ENCODE assay signal across 10 cellular contexts in the genomic region with DNA sequence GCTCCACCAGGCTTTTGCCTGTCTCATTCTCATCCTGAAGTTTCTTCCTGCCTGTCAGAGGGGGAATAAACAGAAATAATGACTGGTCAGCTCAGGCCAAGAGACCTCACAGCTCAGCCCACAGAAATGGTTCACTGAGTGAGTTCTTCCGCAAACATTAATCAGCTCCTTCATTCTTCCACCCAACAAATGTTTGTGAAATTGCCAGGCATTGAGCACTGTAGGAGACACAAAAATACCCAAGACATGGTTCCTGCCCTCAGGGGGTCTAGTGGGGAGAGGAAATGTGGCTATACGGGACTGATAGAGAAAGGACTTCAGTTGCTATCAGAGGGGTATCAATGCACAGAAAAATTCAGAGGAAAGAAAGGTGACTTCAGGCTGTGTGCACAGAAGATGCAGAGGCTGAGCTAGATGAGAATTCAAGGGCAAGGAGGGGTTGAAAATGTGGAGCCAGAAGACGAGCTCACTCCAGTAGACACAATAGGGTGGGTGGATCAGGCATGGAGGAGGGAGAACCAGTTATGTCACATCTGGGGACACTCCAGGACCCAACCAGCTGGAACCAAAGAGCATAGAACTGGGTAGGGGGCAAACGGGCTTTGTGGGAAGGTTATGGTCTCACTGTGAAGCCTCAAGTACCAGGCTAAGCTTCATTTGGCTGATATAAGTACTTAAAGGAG. TPM values are rescaled to one million over a fixed set of nuclear protein-coding genes. Genes with fewer than 3 reads are reported as not detected.
DNase-seq lines count a peak whose midpoint lies in the region; ATAC-seq and TF ChIP-seq lines count a peak whose summit lies in the region.
"Had no signal": no experiment of that assay in that cellular context is flagged by ENCODE, and none has a peak within 500 bp of the region (broad histone marks: within the 10 kb centered on the region; RNA-seq: fewer than 3 reads in every experiment).

No MANE protein-coding gene starts in this region.

- peaks cover 70% of the 10 kb centered on the region for H3K4me1 Mint-ChIP-seq in mesothelial cell of epicardium

- ATAC-seq in HG03025 (IDR thresholded peaks at IDR 0.05; ENCODE audit: low FRiP score, unreplicated experiment) (no peak), psoas muscle (no peak), aorta (ENCODE audit: low FRiP score) (no peak)

- no peaks in the 10 kb centered on the region for H3K36me3 ChIP-seq in BLaER1
- H3K36me3 ChIP-seq in psoas muscle (ENCODE audit: insufficient read depth in 1 of 2, low read depth in 1 of 2): no peaks in the 10 kb centered on the region
- H3K36me3 ChIP-seq in aorta (ENCODE audit: control insufficient read depth in 1 of 2, insufficient read depth in 2 of 2, low read length in 1 of 2): peaks cover 0 to 4% of the 10 kb centered on the region in 2 donors

- peak overlapping the region; percentile 66 for H3K27ac ChIP-seq in BLaER1
- H3K27ac ChIP-seq in psoas muscle: no peak overlapping the region
- H3K27ac ChIP-seq in aorta (ENCODE audit: low read depth in 1 of 2, low read length in 2 of 2): peak overlapping the region in 1 of 2 donors; percentile 79

- no peaks in the 10 kb centered on the region for H4K20me1 ChIP-seq in BLaER1

- TF ChIP-seq RAD21 in Ishikawa (IDR thresholded peaks at IDR 0.05; ENCODE audit: low read depth): peak; percentile 17; the same call in 1 of the 2 replicates

- peaks cover 9% of the 10 kb centered on the region for H3K36me3 Mint-ChIP-seq in mesothelial cell of epicardium

- in situ Hi-C loops in astrocyte of the spinal cord (cut with HindIII; ENCODE audit: low sequenced_read_pairs): no loop called here

- H3K4me3 Mint-ChIP-seq in mesothelial cell of epicardium: no peak overlapping the region

- DNase-seq in astrocyte of the spinal cord (ENCODE audit: low read depth, low spot score): peak; percentile 84
- no peak for DNase-seq in mesothelial cell of epicardium (ENCODE audit: low spot score in 2 of 2, unreplicated experiment in 2 of 2)
- no peak for DNase-seq in middle frontal gyrus (ENCODE audit: extremely low spot score, low spot score)
- no peak for DNase-seq in psoas muscle
- no peak for DNase-seq in aorta
- DNase-seq: activated gamma-delta T cell treated with Interleukin-2 at 50 U/mL for 16 hours, SIG-M5 had no signal

- TF ChIP-seq CTCF in astrocyte of the spinal cord (IDR thresholded peaks at IDR 0.05; ENCODE audit: low read depth, low read length) (no peak), mesothelial cell of epicardium (IDR thresholded peaks at IDR 0.05; ENCODE audit: unreplicated experiment) (no peak), psoas muscle (IDR thresholded peaks at IDR 0.05) (no peak)

- H3K27me3 Mint-ChIP-seq in mesothelial cell of epicardium (ENCODE audit: low read depth): no peaks in the 10 kb centered on the region

- peak overlapping the region; percentile 15; the same call in 1 of the 2 replicates for H3K9ac ChIP-seq in BLaER1

- H3K4me1 ChIP-seq in BLaER1 (peaks cover 21% of the 10 kb centered on the region), psoas muscle (peaks cover 17% of the 10 kb centered on the region), aorta (ENCODE audit: control insufficient read depth in 1 of 2, insufficient read depth in 2 of 2, low read length in 2 of 2) (peaks cover 0 to 11% of the 10 kb centered on the region in 2 donors)

- H3K4me3 ChIP-seq in BLaER1 (no peak overlapping the region), astrocyte of the spinal cord (ENCODE audit: low read depth, low read length) (no peak overlapping the region), psoas muscle (no peak overlapping the region), aorta (ENCODE audit: low read length in 2 of 2) (no peak overlapping the region)

- H3K27ac Mint-ChIP-seq in mesothelial cell of epicardium: peak overlapping the region; percentile 48

- intact Hi-C loops in psoas muscle (cut with DNase I) (no loop called here), aorta (cut with DNase I) (no loop called here)

- H3K9me3 Mint-ChIP-seq in mesothelial cell of epicardium: no peaks in the 10 kb centered on the region

- H3K27me3 ChIP-seq in BLaER1: no peaks in the 10 kb centered on the region
- H3K27me3 ChIP-seq in psoas muscle (ENCODE audit: insufficient read depth in 3 of 3, low read length in 2 of 3): no peaks in the 10 kb centered on the region
- H3K27me3 ChIP-seq in aorta (ENCODE audit: control insufficient read depth in 1 of 2, insufficient read depth in 2 of 2, low read length in 1 of 2): no peaks in the 10 kb centered on the region

- no peaks in the 10 kb centered on the region for H3K9me3 ChIP-seq in BLaER1
- no peaks in the 10 kb centered on the region for H3K9me3 ChIP-seq in psoas muscle
- no peaks in the 10 kb centered on the region for H3K9me3 ChIP-seq in aorta (ENCODE audit: control insufficient read depth, low read length)

- H3K4me2 ChIP-seq in BLaER1: peak overlapping the region; percentile 67

- TF ChIP-seq EP300 in Ishikawa (IDR thresholded peaks at IDR 0.05; ENCODE audit: borderline replicate concordance): peak; percentile 66

- 46 to 67% (median 58%) methylated on average over 4 of the region's 4 CpGs for WGBS in psoas muscle, 3 donors
- WGBS in aorta, 2 donors: 32 to 35% methylated on average over 4 of the region's 4 CpGs

TF ChIP-seq in Ishikawa, 13 proteins besides CTCF, POLR2A, EP300 and RAD21:
- TF ChIP-seq, protein P1, sequence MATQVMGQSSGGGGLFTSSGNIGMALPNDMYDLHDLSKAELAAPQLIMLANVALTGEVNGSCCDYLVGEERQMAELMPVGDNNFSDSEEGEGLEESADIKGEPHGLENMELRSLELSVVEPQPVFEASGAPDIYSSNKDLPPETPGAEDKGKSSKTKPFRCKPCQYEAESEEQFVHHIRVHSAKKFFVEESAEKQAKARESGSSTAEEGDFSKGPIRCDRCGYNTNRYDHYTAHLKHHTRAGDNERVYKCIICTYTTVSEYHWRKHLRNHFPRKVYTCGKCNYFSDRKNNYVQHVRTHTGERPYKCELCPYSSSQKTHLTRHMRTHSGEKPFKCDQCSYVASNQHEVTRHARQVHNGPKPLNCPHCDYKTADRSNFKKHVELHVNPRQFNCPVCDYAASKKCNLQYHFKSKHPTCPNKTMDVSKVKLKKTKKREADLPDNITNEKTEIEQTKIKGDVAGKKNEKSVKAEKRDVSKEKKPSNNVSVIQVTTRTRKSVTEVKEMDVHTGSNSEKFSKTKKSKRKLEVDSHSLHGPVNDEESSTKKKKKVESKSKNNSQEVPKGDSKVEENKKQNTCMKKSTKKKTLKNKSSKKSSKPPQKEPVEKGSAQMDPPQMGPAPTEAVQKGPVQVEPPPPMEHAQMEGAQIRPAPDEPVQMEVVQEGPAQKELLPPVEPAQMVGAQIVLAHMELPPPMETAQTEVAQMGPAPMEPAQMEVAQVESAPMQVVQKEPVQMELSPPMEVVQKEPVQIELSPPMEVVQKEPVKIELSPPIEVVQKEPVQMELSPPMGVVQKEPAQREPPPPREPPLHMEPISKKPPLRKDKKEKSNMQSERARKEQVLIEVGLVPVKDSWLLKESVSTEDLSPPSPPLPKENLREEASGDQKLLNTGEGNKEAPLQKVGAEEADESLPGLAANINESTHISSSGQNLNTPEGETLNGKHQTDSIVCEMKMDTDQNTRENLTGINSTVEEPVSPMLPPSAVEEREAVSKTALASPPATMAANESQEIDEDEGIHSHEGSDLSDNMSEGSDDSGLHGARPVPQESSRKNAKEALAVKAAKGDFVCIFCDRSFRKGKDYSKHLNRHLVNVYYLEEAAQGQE (IDR thresholded peaks at IDR 0.05; ENCODE audit: low read depth): no peak
- TF ChIP-seq CREB1 (IDR thresholded peaks at IDR 0.05; ENCODE audit: low read depth) (0 out of 2 replicates have a peak, but pooled peaks have one; percentile 9), YY1 (IDR thresholded peaks at IDR 0.05; ENCODE audit: low read depth) (0 out of 2 replicates have a peak, but pooled peaks have one; percentile 38), FOXM1 (IDR thresholded peaks at IDR 0.05; ENCODE audit: borderline replicate concordance, low read depth) (peak; percentile 33)

RNA-seq across cellular contexts. Expression of gene MYOF, which starts 20.9 kb away (rescaled TPM):
- 53.3 to 58.5 TPM (median 56.0 TPM) in 3 replicates for total RNA-seq in mesothelial cell of epicardium
- 1 to 10 TPM; 4.2 to 9.4 (median 5.8) TPM for total RNA-seq in psoas muscle
- polyA plus RNA-seq in psoas muscle: 1 to 10 TPM in 2 of 3 donors, under 1 TPM in 1; 0.70 to 3.6 (median 2.1) TPM
- total RNA-seq in aorta: 100 to 1,000 TPM; 226 to 242 TPM
- 10 to 100 TPM; 13.4 to 26.4 TPM for polyA plus RNA-seq in aorta

RNA-seq across cellular contexts. Expression of gene CEP55, which starts 35.1 kb away (rescaled TPM):
- 6.0 to 6.3 TPM (median 6.0 TPM) in 3 replicates for total RNA-seq in mesothelial cell of epicardium
- under 1 TPM in 2 of 4 donors, not detected in 2; 0.10 to 0.29 TPM for total RNA-seq in psoas muscle
- under 1 TPM in 2 of 3 donors, not detected in 1; 0.16 to 0.25 TPM for polyA plus RNA-seq in psoas muscle
- 1 to 10 TPM in 1 of 2 donors, under 1 TPM in 1; 0.55 to 1.4 TPM for total RNA-seq in aorta
- polyA plus RNA-seq in aorta: 1 to 10 TPM in 1 of 2 donors, under 1 TPM in 1; 0.43 to 2.8 TPM
